25 cellular contexts compared by ENCODE assay signal in genomic region chr10:86113501-86113900, GRCh38.
"Had no signal": no experiment of that assay in that cellular context is flagged by ENCODE, and none has a peak within 500 bp of the region (broad histone marks: within the 10 kb centered on the region; RNA-seq: fewer than 3 reads in every experiment).

No MANE protein-coding gene starts in this region.

- H3K4me3 Mint-ChIP-seq: dendritic cell treated with granulocyte-macrophage colony-stimulating factor and Interleukin-4, amounts not matched to agents 40 ng/mL and 50 ng/mL, for 4 days; immature natural killer cell; memory B cell; mesothelial cell of epicardium; nephron; neural progenitor cell; stimulated activated naive CD8-positive, alpha-beta T cell treated with anti-CD3 and anti-CD28 coated beads, Interleukin-15, Interleukin-2, amounts not matched to agents 100 ng/mL and 50 ng/mL, for 24 hours had no signal

- H3K4me1 Mint-ChIP-seq: immature natural killer cell, memory B cell, mesothelial cell of epicardium, naive B cell, nephron had no signal

- H3K4me2 ChIP-seq: neural progenitor cell had no signal

- DNase-seq: effector CD8-positive, alpha-beta T cell; erythroblast; hypothalamus; immature natural killer cell; mucosa of descending colon; naive B cell; right lobe of liver; small intestine; stimulated activated CD4-positive, alpha-beta T cell treated with anti-CD3 and anti-CD28 coated beads, Interleukin-12 subunit alpha, Interleukin-12 subunit beta, amount 100 ng/mL, for 4 hours; stimulated activated CD4-positive, alpha-beta T cell treated with anti-CD3 and anti-CD28 coated beads, Interleukin-1b, Interleukin-23, amount 100 ng/mL, for 48 hours; stimulated activated CD4-positive, alpha-beta T cell treated with anti-CD3 and anti-CD28 coated beads, Interleukin-4, amount 100 ng/mL, for 1 hour; stimulated activated CD8-positive, alpha-beta memory T cell treated with anti-CD3 and anti-CD28 coated beads, Interleukin-4, amount 100 ng/mL, for 48 hours; upper lobe of right lung; uterus had no signal

- H3K9me3 Mint-ChIP-seq: dendritic cell treated with granulocyte-macrophage colony-stimulating factor and Interleukin-4, amounts not matched to agents 40 ng/mL and 50 ng/mL, for 4 days; immature natural killer cell; memory B cell; mesothelial cell of epicardium; naive B cell; nephron; neural progenitor cell; stimulated activated naive CD8-positive, alpha-beta T cell treated with anti-CD3 and anti-CD28 coated beads, Interleukin-15, Interleukin-2, amounts not matched to agents 100 ng/mL and 50 ng/mL, for 24 hours had no signal

- ATAC-seq: mucosa of descending colon, right lobe of liver had no signal

- H3K36me3 ChIP-seq: neural progenitor cell, right lobe of liver, thoracic aorta, tibial nerve, upper lobe of right lung, uterus had no signal

- H3K27me3 ChIP-seq: neural progenitor cell, right lobe of liver, tibial nerve, upper lobe of right lung, uterus had no signal

- H3K27ac Mint-ChIP-seq: dendritic cell treated with granulocyte-macrophage colony-stimulating factor and Interleukin-4, amounts not matched to agents 40 ng/mL and 50 ng/mL, for 4 days; immature natural killer cell; memory B cell; mesothelial cell of epicardium; naive B cell; nephron; neural progenitor cell; progenitor cell of endocrine pancreas; stimulated activated naive CD8-positive, alpha-beta T cell treated with anti-CD3 and anti-CD28 coated beads, Interleukin-15, Interleukin-2, amounts not matched to agents 100 ng/mL and 50 ng/mL, for 24 hours had no signal

- H3K27ac ChIP-seq: neural progenitor cell, parathyroid adenoma, right lobe of liver, thoracic aorta, tibial nerve, upper lobe of right lung, uterus had no signal

- H3K4me3 ChIP-seq: lung, mucosa of descending colon, neural progenitor cell, right lobe of liver, thoracic aorta, tibial nerve, upper lobe of right lung, uterus had no signal

- H3K9ac ChIP-seq: neural progenitor cell, parathyroid adenoma had no signal

- H3K36me3 Mint-ChIP-seq: immature natural killer cell, memory B cell, mesothelial cell of epicardium, naive B cell, neural progenitor cell had no signal

- H3K9me3 ChIP-seq: mucosa of descending colon, right lobe of liver, thoracic aorta, tibial nerve, upper lobe of right lung, uterus had no signal

- H3K4me1 ChIP-seq: neural progenitor cell, parathyroid adenoma, right lobe of liver, tibial nerve, upper lobe of right lung, uterus had no signal

- H3K27me3 Mint-ChIP-seq: dendritic cell treated with granulocyte-macrophage colony-stimulating factor and Interleukin-4, amounts not matched to agents 40 ng/mL and 50 ng/mL, for 4 days; memory B cell had no signal
